Comparison of ENCODE assay signal across 24 cellular contexts in genomic region chr19:51713319-51714285, GRCh38. TPM values are rescaled to one million over a fixed set of nuclear protein-coding genes. Genes with fewer than 3 reads are reported as not detected.
DNase-seq lines count a peak whose midpoint lies in the region; ATAC-seq, FAIRE-seq and TF ChIP-seq lines count a peak whose summit lies in the region.
"Had no signal": no experiment of that assay in that cellular context is flagged by ENCODE, and none has a peak within 500 bp of the region (broad histone marks: within the 10 kb centered on the region; RNA-seq: fewer than 3 reads in every experiment).

No MANE protein-coding gene starts in this region.

- no peak overlapping the region for H3K4me2 ChIP-seq in H1 (ENCODE audit: insufficient read depth in 1 of 2, low read depth in 2 of 2, low read length in 2 of 2)
- no peak overlapping the region for H3K4me2 ChIP-seq in trophoblast cell (ENCODE audit: low read length)
- H3K4me2 ChIP-seq: KMS-11 had no signal

- H2BK12ac ChIP-seq in H1 (ENCODE audit: low read depth, low read length) (0 out of 2 replicates have a peak overlapping the region, but pooled peaks have one; percentile 5), trophoblast cell (ENCODE audit: low read length) (no peak overlapping the region)

- H2AFZ ChIP-seq in H1 (ENCODE audit: low read length) = no peak overlapping the region
- no peak overlapping the region for H2AFZ ChIP-seq in trophoblast cell (ENCODE audit: insufficient read depth, low read length, poor library complexity)
- H2AFZ ChIP-seq: GM23248 had no signal

- H4K12ac ChIP-seq in trophoblast cell (ENCODE audit: low read depth, low read length) = no peak overlapping the region

- no peak overlapping the region for H3K4ac ChIP-seq in H1 (replicated peaks; ENCODE audit: insufficient read length, low read depth, low read length)
- no peak overlapping the region for H3K4ac ChIP-seq in trophoblast cell (ENCODE audit: low read depth, low read length)

- H3K4me1 ChIP-seq in H1 (replicated peaks in 1 of 4; ENCODE audit: control insufficient read depth in 3 of 4, insufficient read depth in 4 of 4, low read length in 3 of 4) (0 out of 7 replicates have a peak, but pooled peaks cover 0 to 2% (median 0%) of the 10 kb centered on the region in 4 experiments), trophoblast cell (ENCODE audit: control insufficient read depth in 1 of 2, insufficient read depth in 2 of 2, low read length in 2 of 2) (no peaks in the 10 kb centered on the region)

- no peak overlapping the region for H2BK20ac ChIP-seq in H1 (ENCODE audit: low read length)

- H3K79me2 ChIP-seq in H1 (ENCODE audit: control insufficient read depth in 1 of 2, insufficient read depth in 2 of 2, low read length in 2 of 2) = no peaks in the 10 kb centered on the region
- no peaks in the 10 kb centered on the region for H3K79me2 ChIP-seq in trophoblast cell (ENCODE audit: control insufficient read depth, insufficient read depth, low read length, poor library complexity)

- H3K27ac ChIP-seq in H1 (ENCODE audit: low read depth, low read length) (no peak overlapping the region), trophoblast cell (ENCODE audit: low read depth, low read length) (no peak overlapping the region)
- H3K27ac ChIP-seq: BLaER1, GM23248, KMS-11 had no signal

- TF ChIP-seq EP300 in H1 (IDR thresholded peaks at IDR 0.05; ENCODE audit: borderline replicate concordance in 1 of 2, low read depth in 2 of 2, low read length in 2 of 2) = no peak

- H3K23ac ChIP-seq in H1 (ENCODE audit: insufficient read length) = no peak overlapping the region
- H3K23ac ChIP-seq in trophoblast cell (ENCODE audit: low read length) = no peak overlapping the region

- H3K4me1 Mint-ChIP-seq in CD14-positive monocyte = peaks cover 28% of the 10 kb centered on the region

- H3K4me3 Mint-ChIP-seq in CD14-positive monocyte = no peak overlapping the region
- H3K4me3 Mint-ChIP-seq: CD4-positive, alpha-beta T cell; H9 had no signal

- TF ChIP-seq RAD21 in H1 (IDR thresholded peaks at IDR 0.05 in 1 of 2, conservative IDR thresholded peaks at IDR 0.05 in 1 of 2; ENCODE audit: low read depth in 2 of 2, low read length in 2 of 2) = no peak

- TF ChIP-seq CTCF in CD14-positive monocyte (IDR thresholded peaks at IDR 0.05) (no peak), H1 (IDR thresholded peaks at IDR 0.05; ENCODE audit: control extremely low read depth in 1 of 3, insufficient read depth in 1 of 3, low read depth in 1 of 3, low read length in 3 of 3) (no peak)

- H3K18ac ChIP-seq in H1 (ENCODE audit: extremely low read depth, low read length) = no peak overlapping the region
- no peak overlapping the region for H3K18ac ChIP-seq in trophoblast cell (ENCODE audit: low read length)

- H4K5ac ChIP-seq in H1 (ENCODE audit: insufficient read length, low read depth, low read length) = no peak overlapping the region

- H2BK120ac ChIP-seq in H1 (replicated peaks; ENCODE audit: low read depth, low read length) (no peak overlapping the region), trophoblast cell (ENCODE audit: insufficient read depth, low read length, poor library complexity) (no peak overlapping the region)

- H3K27ac Mint-ChIP-seq in CD14-positive monocyte = no peak overlapping the region
- H3K27ac Mint-ChIP-seq: CD4-positive, alpha-beta T cell; H9 had no signal

- H3K27me3 ChIP-seq in H1 (replicated peaks in 1 of 4; ENCODE audit: control insufficient read depth in 3 of 4, extremely low read depth in 1 of 4, insufficient read depth in 3 of 4, low read length in 3 of 4) (peaks cover 0 to 12% (median 5%) of the 10 kb centered on the region in 4 experiments; a peak in 6 of 7 replicates), trophoblast cell (ENCODE audit: insufficient read depth, low read length) (no peaks in the 10 kb centered on the region)
- H3K27me3 ChIP-seq: BLaER1 had no signal

- H3K79me1 ChIP-seq in H1 (ENCODE audit: low read depth, low read length) = no peaks in the 10 kb centered on the region
- no peaks in the 10 kb centered on the region for H3K79me1 ChIP-seq in trophoblast cell (ENCODE audit: low read length)

- H4K8ac ChIP-seq in H1 (ENCODE audit: extremely low read depth, insufficient read depth, low read length) (peak overlapping the region; percentile 25; the same call in 1 of the 2 replicates), trophoblast cell (ENCODE audit: low read depth, low read length) (no peak overlapping the region)

- H4K20me1 ChIP-seq in H1 (replicated peaks in 1 of 2; ENCODE audit: control insufficient read depth in 1 of 2, insufficient read depth in 2 of 2, low read length in 2 of 2) = no peaks in the 10 kb centered on the region
- H4K20me1 ChIP-seq: BLaER1 had no signal

- H2BK5ac ChIP-seq in H1 (ENCODE audit: low read depth, low read length) (no peak overlapping the region), trophoblast cell (ENCODE audit: low read depth, low read length, poor library complexity) (no peak overlapping the region)

- peaks cover 2 to 19% (median 8%) of the 10 kb centered on the region in 7 donors for H3K9me3 Mint-ChIP-seq in CD14-positive monocyte

- H4K91ac ChIP-seq in H1 (replicated peaks; ENCODE audit: insufficient read length, low read length) (no peak overlapping the region), trophoblast cell (ENCODE audit: low read depth, low read length) (no peak overlapping the region)

- H3K23me2 ChIP-seq in H1 (ENCODE audit: low read depth, low read length) = peaks cover 2% of the 10 kb centered on the region; the same call in 1 of the 2 replicates

- 96% methylated on average over 66 of the region's 74 CpGs; no CpG with 5 or more reads in 1 of the 2 experiments for WGBS in H1 (ENCODE audit: extremely low coverage in 1 of 2, insufficient coverage in 1 of 2, insufficient read length in 1 of 2, insufficient replicate concordance in 2 of 2, low coverage in 1 of 2, low lambda C conversion rate in 2 of 2, missing lambda C conversion rate in 1 of 2), 2 experiments
- WGBS in trophoblast cell (ENCODE audit: extremely low coverage, insufficient coverage, insufficient read length) = no CpG with 5 or more reads among the region's 74 CpGs

- H3K36me3 Mint-ChIP-seq in CD14-positive monocyte = peaks cover 3 to 10% of the 10 kb centered on the region in 2 donors

- no peak overlapping the region for H3K4me3 ChIP-seq in H1 (ENCODE audit: extremely low read depth in 1 of 4, insufficient read depth in 2 of 4, low read depth in 3 of 4, low read length in 4 of 4)
- H3K4me3 ChIP-seq in trophoblast cell (ENCODE audit: low read depth, low read length) = peak overlapping the region; percentile 14
- H3K4me3 ChIP-seq: BLaER1, GM23248 had no signal

- H3K27me3 Mint-ChIP-seq in CD14-positive monocyte (ENCODE audit: low read depth in 3 of 3) = peaks cover 34 to 61% (median 45%) of the 10 kb centered on the region in 3 donors

- H2AK5ac ChIP-seq in H1 (ENCODE audit: low read depth, low read length) (no peak overlapping the region), trophoblast cell (ENCODE audit: low read length) (no peak overlapping the region)

- FAIRE-seq in H1 (lab: Jason Lieb, UNC) = no peak
- FAIRE-seq: D721Med, GM18507 had no signal

- H3K56ac ChIP-seq in H1 (replicated peaks; ENCODE audit: insufficient read length, low read depth, low read length) = no peak overlapping the region

- intact Hi-C loops in CD14-positive monocyte (cut with micrococcal nuclease) = no loop called here

- ATAC-seq in HG02970 (IDR thresholded peaks at IDR 0.05; ENCODE audit: low FRiP score, unreplicated experiment) = no peak

- H3K9me3 ChIP-seq in H1 (ENCODE audit: insufficient read depth in 2 of 2, low read depth in 1 of 2, low read length in 1 of 2) = no peaks in the 10 kb centered on the region
- no peaks in the 10 kb centered on the region for H3K9me3 ChIP-seq in trophoblast cell (ENCODE audit: insufficient read depth, low read depth, low read length)

- no peak overlapping the region for H2BK15ac ChIP-seq in H1 (ENCODE audit: low read length)

- CTCF ChIA-PET in H1 (lab: Charles Lee; ENCODE audit: partially characterized antibody) = interaction anchor here (0.5 to 2.7 kb wide), 2 partner anchors 9 to 64 kb away, joined by 3 to 13 read pairs; no protein-coding TSS in a partner anchor

- no peak overlapping the region for H3K9ac ChIP-seq in H1 (replicated peaks in 1 of 4; ENCODE audit: extremely low read depth in 1 of 4, low read depth in 3 of 4, low read length in 3 of 4)
- no peak overlapping the region for H3K9ac ChIP-seq in trophoblast cell (ENCODE audit: low read length)
- H3K9ac ChIP-seq: BLaER1, GM23248, KMS-11 had no signal

- TF ChIP-seq POLR2A in H1 (IDR thresholded peaks at IDR 0.05; ENCODE audit: control extremely low read depth in 1 of 2, low read depth in 2 of 2, low read length in 2 of 2) = no peak

- POLR2A ChIA-PET in H1 (lab: Charles Lee; ENCODE audit: partially characterized antibody) = interaction anchor here (0.6 kb wide), 1 partner anchor 23 kb away, joined by 3 read pairs; no protein-coding TSS in a partner anchor

- DNase-seq in CD14-positive monocyte (ENCODE audit: low spot score) = peak; percentile 26
- DNase-seq in H1 (ENCODE audit: low read depth in 1 of 2, low spot score in 2 of 2) = no peak
- no peak for DNase-seq in trophoblast cell
- no peak for DNase-seq in stimulated activated CD4-positive, alpha-beta T cell treated with anti-CD3 and anti-CD28 coated beads, Interleukin-12 subunit alpha, Interleukin-12 subunit beta, amount 100 ng/mL, for 4 hours
- DNase-seq in NCI-H1092 treated with DMSO at 0.1 percent for 48 hours (lab: John Stamatoyannopoulos, UW) = no peak
- DNase-seq: CD4-positive, alpha-beta T cell; MM.1S; NCI-H1048; NCI-H1417 treated with DMSO at 0.1 percent for 48 hours; NCI-H1694 treated with DMSO at 0.1 percent for 48 hours; NCI-H2081; NCI-H2227 treated with DMSO at 0.1 percent for 48 hours had no signal

- H3K14ac ChIP-seq in H1 (ENCODE audit: insufficient read length) = no peak overlapping the region
- no peak overlapping the region for H3K14ac ChIP-seq in trophoblast cell (ENCODE audit: low read length)

- H3K36me3 ChIP-seq in H1 (ENCODE audit: control insufficient read depth in 2 of 4, insufficient read depth in 4 of 4, low read length in 3 of 4) = no peaks in the 10 kb centered on the region
- H3K36me3 ChIP-seq in trophoblast cell (ENCODE audit: control insufficient read depth in 1 of 2, insufficient read depth in 2 of 2, low read length in 2 of 2) = no peaks in the 10 kb centered on the region

RNA-seq across cellular contexts. Expression of gene HAS1, which starts 10.2 kb away (rescaled TPM):
- polyA plus RNA-seq in CD14-positive monocyte (under 1 TPM in 1 of 2 donors, not detected in 1; 0.24 TPM), H1 (2011; rRNA removed) (1.5 and 1.9 TPM in 2 replicates)
- 0.19 TPM in 1 of 2 replicates, not detected in the other for total RNA-seq in H1 (2021; fragmentation: NEBNext Ultra II Directional; extraction: Animal tissue kit (Norgen Biotek cat#: 25700))
- 1.2 TPM for polyA plus RNA-seq in H1 (2011; cell fraction: cytosol; rRNA removed)
- 1.6 TPM for polyA plus RNA-seq in H1 (2011; cell fraction: nucleus; rRNA removed)
- 0.76 to 1.2 TPM (median 1.00 TPM) in 4 replicates for polyA plus RNA-seq in H1 (2012, experiment 1 of 2)
- 1.2 TPM for polyA plus RNA-seq in H1 (2012, experiment 2 of 2)
- 0.51 TPM for polyA plus RNA-seq in H1 (2013, experiment 1 of 2)
- 0.28 TPM for polyA plus RNA-seq in H1 (2013, experiment 2 of 2)
- polyA minus RNA-seq in H1 (2011; rRNA and poly(A)+ RNA removed) = 0.19 and 0.32 TPM in 2 replicates
- polyA minus RNA-seq in H1 (2011; cell fraction: cytosol; rRNA and poly(A)+ RNA removed) = not detected
- polyA minus RNA-seq in H1 (2011; cell fraction: nucleus; rRNA and poly(A)+ RNA removed) = 1.5 TPM
- 0.08 and 0.18 TPM in 2 replicates for polyA plus RNA-seq in trophoblast cell (2013)
- total RNA-seq: A172; CD4-positive, alpha-beta T cell; G401; NCI-H460; SK-MEL-5 had no signal
- polyA plus RNA-seq: AG04450, GM23248 had no signal

RNA-seq across cellular contexts. Expression of gene SPACA6, which starts 20.5 kb away (rescaled TPM):
- 1 to 10 TPM in 1 of 2 donors, under 1 TPM in 1; 0.99 to 2.4 TPM for polyA plus RNA-seq in CD14-positive monocyte
- total RNA-seq in H1 (2021; fragmentation: NEBNext Ultra II Directional; extraction: Animal tissue kit (Norgen Biotek cat#: 25700)) = 4.1 and 7.5 TPM in 2 replicates
- 7.1 and 9.7 TPM in 2 replicates for polyA plus RNA-seq in H1 (2011; rRNA removed)
- polyA plus RNA-seq in H1 (2011; cell fraction: cytosol; rRNA removed) = 8.5 TPM
- polyA plus RNA-seq in H1 (2011; cell fraction: nucleus; rRNA removed) = 23.1 TPM
- polyA plus RNA-seq in H1 (2012, experiment 1 of 2) = 6.3 to 8.0 TPM (median 7.3 TPM) in 4 replicates
- 6.1 TPM for polyA plus RNA-seq in H1 (2012, experiment 2 of 2)
- 4.7 TPM for polyA plus RNA-seq in H1 (2013, experiment 1 of 2)
- 4.4 TPM for polyA plus RNA-seq in H1 (2013, experiment 2 of 2)
- 1.3 and 2.3 TPM in 2 replicates for polyA minus RNA-seq in H1 (2011; rRNA and poly(A)+ RNA removed)
- polyA minus RNA-seq in H1 (2011; cell fraction: cytosol; rRNA and poly(A)+ RNA removed) = 1.4 TPM
- 7.4 TPM for polyA minus RNA-seq in H1 (2011; cell fraction: nucleus; rRNA and poly(A)+ RNA removed)
- 21.7 and 24.5 TPM in 2 replicates for polyA plus RNA-seq in trophoblast cell (2013)

RNA-seq across cellular contexts. Expression of gene FPR1, which starts 38.1 kb away (rescaled TPM):
- polyA plus RNA-seq in CD14-positive monocyte (1,000 to 10,000 TPM in 1 of 2 donors, 100 to 1,000 TPM in 1; 991 to 1,265 TPM), H1 (2011; rRNA removed) (0.11 TPM in 1 of 2 replicates, not detected in the other)
- total RNA-seq in H1 (2021; fragmentation: NEBNext Ultra II Directional; extraction: Animal tissue kit (Norgen Biotek cat#: 25700)) = not detected in 2 replicates
- polyA plus RNA-seq in H1 (2011; cell fraction: cytosol; rRNA removed) = not detected
- not detected for polyA plus RNA-seq in H1 (2011; cell fraction: nucleus; rRNA removed)
- polyA plus RNA-seq in H1 (2012, experiment 1 of 2) = not detected in 4 replicates
- not detected for polyA plus RNA-seq in H1 (2012, experiment 2 of 2)
- not detected for polyA plus RNA-seq in H1 (2013, experiment 1 of 2)
- polyA plus RNA-seq in H1 (2013, experiment 2 of 2) = not detected
- polyA minus RNA-seq in H1 (2011; rRNA and poly(A)+ RNA removed) = not detected in 2 replicates
- polyA minus RNA-seq in H1 (2011; cell fraction: cytosol; rRNA and poly(A)+ RNA removed) = not detected
- polyA minus RNA-seq in H1 (2011; cell fraction: nucleus; rRNA and poly(A)+ RNA removed) = not detected
- 0.18 and 0.22 TPM in 2 replicates for polyA plus RNA-seq in trophoblast cell (2013)
- total RNA-seq: A172, G401, GM23248, H9, NCI-H460, SK-MEL-5 had no signal
- polyA plus RNA-seq: AG04450, GM23248 had no signal

RNA-seq across cellular contexts. Expression of gene FPR2, which starts 47.4 kb away (rescaled TPM):
- 100 to 1,000 TPM in 1 of 2 donors, 10 to 100 TPM in 1; 70.3 to 108 TPM for polyA plus RNA-seq in CD14-positive monocyte
- total RNA-seq in H1 (2021; fragmentation: NEBNext Ultra II Directional; extraction: Animal tissue kit (Norgen Biotek cat#: 25700)) = not detected in 2 replicates
- polyA plus RNA-seq in H1 (2011; rRNA removed) = 0.05 and 0.17 TPM in 2 replicates
- 0.10 TPM for polyA plus RNA-seq in H1 (2011; cell fraction: cytosol; rRNA removed)
- polyA plus RNA-seq in H1 (2011; cell fraction: nucleus; rRNA removed) = 0.26 TPM
- 0.24 to 0.52 TPM in 2 of 4 replicates, not detected in the others for polyA plus RNA-seq in H1 (2012, experiment 1 of 2)
- polyA plus RNA-seq in H1 (2012, experiment 2 of 2) = not detected
- polyA plus RNA-seq in H1 (2013, experiment 1 of 2) = 0.49 TPM
- polyA plus RNA-seq in H1 (2013, experiment 2 of 2) = 0.53 TPM
- polyA minus RNA-seq in H1 (2011; rRNA and poly(A)+ RNA removed) = 0.63 and 0.71 TPM in 2 replicates
- polyA minus RNA-seq in H1 (2011; cell fraction: cytosol; rRNA and poly(A)+ RNA removed) = not detected
- polyA minus RNA-seq in H1 (2011; cell fraction: nucleus; rRNA and poly(A)+ RNA removed) = not detected
- not detected in 2 replicates for polyA plus RNA-seq in trophoblast cell (2013)
- total RNA-seq: A172; CD4-positive, alpha-beta T cell; G401; GM23248; H9; NCI-H460; SK-MEL-5 had no signal
- polyA plus RNA-seq: AG04450, GM23248 had no signal

Comparison
In these comparisons a context has a peak if more than half of its experiments do, and no peak if none do; other contexts are left out.
1. RNA of gene FPR1, which starts 38.1 kb away (polyA plus RNA-seq): 991 to 1,265 TPM in CD14-positive monocyte; 0.11 TPM in H1; every median in the first group is over 100 times any median in the second.